8 cellular contexts compared by ENCODE assay signal in the genomic region with DNA sequence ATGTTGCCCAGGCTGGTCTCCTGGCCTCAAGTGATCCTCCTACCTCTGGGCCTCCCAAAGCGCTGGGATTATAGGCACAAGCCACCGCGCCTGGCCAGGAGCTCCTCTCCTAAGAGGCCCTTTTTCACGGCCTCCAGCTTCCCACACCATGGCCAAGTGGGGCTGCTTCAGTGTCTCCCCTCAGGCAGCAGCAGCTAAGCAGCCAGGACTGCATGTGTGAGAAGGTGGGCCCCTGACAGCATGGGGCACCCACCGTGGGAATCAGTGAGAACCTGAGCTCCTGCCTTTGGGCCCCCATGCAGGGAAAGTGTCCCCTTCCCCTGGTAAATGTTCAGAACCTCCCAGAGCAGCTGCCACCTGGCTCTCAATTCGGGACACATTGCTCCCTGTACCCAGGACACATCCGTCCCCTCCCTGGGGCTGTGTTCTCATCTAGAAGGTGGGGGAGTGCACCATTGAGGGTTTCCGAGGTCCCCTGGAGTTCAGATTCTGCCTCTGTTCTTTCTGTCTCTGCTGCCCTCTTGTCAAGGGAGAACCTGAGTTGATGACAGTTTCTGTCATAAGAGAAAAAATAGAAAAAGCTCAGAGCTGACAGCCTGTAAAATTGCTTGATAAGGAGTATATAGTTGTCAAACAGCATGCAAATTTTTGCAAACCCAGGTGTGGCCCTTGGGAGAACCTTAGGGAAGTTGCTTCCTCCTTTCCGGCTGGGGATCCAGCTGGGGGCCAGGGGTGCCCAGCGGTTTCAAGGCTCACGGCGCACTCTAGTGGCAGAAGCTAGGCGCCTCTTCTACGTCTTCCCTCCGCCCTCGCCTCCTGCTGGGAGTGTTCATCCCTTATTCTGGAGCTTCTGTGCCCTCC. TPM values are rescaled to one million over a fixed set of nuclear protein-coding genes. Genes with fewer than 3 reads are reported as not detected.
DNase-seq lines count a peak whose midpoint lies in the region; ATAC-seq and TF ChIP-seq lines count a peak whose summit lies in the region.

No MANE protein-coding gene starts in this region.

- no peak for ATAC-seq in GM18502 (IDR thresholded peaks at IDR 0.05; ENCODE audit: poor library complexity, unreplicated experiment)

- TF ChIP-seq CTCF in vagina (IDR thresholded peaks at IDR 0.05), result peak; percentile 46 to 65 (median 59)

- TF ChIP-seq EP300 in Ishikawa (IDR thresholded peaks at IDR 0.05; ENCODE audit: borderline replicate concordance), result no peak

- intact Hi-C loops in vagina (cut with DNase I), result loop anchor here (5.0 kb wide), 1 partner anchor 482 kb away; no protein-coding TSS in a partner anchor

- H3K36me3 ChIP-seq in SJCRH30 (no peaks in the 10 kb centered on the region), vagina (no peaks in the 10 kb centered on the region)

- H3K27me3 ChIP-seq in SJCRH30 (peaks cover 3% of the 10 kb centered on the region; the same call in 1 of the 2 replicates), vagina (no peaks in the 10 kb centered on the region)

- H3K27ac ChIP-seq in SJCRH30, result no peak overlapping the region
- H3K27ac ChIP-seq in vagina, result no peak overlapping the region

- no peaks in the 10 kb centered on the region for H3K9me3 ChIP-seq in SJCRH30 (replicated peaks)
- no peaks in the 10 kb centered on the region for H3K9me3 ChIP-seq in vagina

- DNase-seq in COLO829 (ENCODE audit: low spot score), result peak; percentile 76
- peak; percentile 53 to 77 for DNase-seq in SJCRH30
- peak; percentile 86 for DNase-seq in activated effector memory CD4-positive, alpha-beta T cell treated with anti-CD3 and anti-CD28 coated beads, Interleukin-2, amount 50 U/mL, for 16 hours
- DNase-seq in glomerular visceral epithelial cell (ENCODE audit: extremely low spot score), result peak; percentile 60
- peak; percentile 61 for DNase-seq in pons (ENCODE audit: low spot score)
- DNase-seq in vagina (ENCODE audit: extremely low spot score in 2 of 2), result no peak

- H3K4me1 ChIP-seq in SJCRH30 (no peaks in the 10 kb centered on the region), vagina (peaks cover 32% of the 10 kb centered on the region)

- H3K4me3 ChIP-seq in SJCRH30 (no peak overlapping the region), vagina (no peak overlapping the region)

- peak; percentile 96 for TF ChIP-seq RAD21 in Ishikawa (IDR thresholded peaks at IDR 0.05; ENCODE audit: low read depth)

- TF ChIP-seq POLR2A in vagina (IDR thresholded peaks at IDR 0.05), result no peak

TF ChIP-seq in Ishikawa, 13 proteins besides CTCF, POLR2A, EP300 and RAD21:
- TF ChIP-seq CREB1 (IDR thresholded peaks at IDR 0.05; ENCODE audit: low read depth) (no peak), CEBPB (IDR thresholded peaks at IDR 0.05) (no peak), YY1 (IDR thresholded peaks at IDR 0.05; ENCODE audit: low read depth) (no peak), ZBTB7A (IDR thresholded peaks at IDR 0.05; ENCODE audit: low read depth) (no peak), MAX (IDR thresholded peaks at IDR 0.05) (no peak), NFIC (IDR thresholded peaks at IDR 0.05) (no peak), TEAD4 (IDR thresholded peaks at IDR 0.05) (no peak), TAF1 (IDR thresholded peaks at IDR 0.05; ENCODE audit: low read depth) (no peak), EGR1 (IDR thresholded peaks at IDR 0.05) (no peak), TCF12 (IDR thresholded peaks at IDR 0.05; ENCODE audit: low read depth) (no peak), FOXM1 (IDR thresholded peaks at IDR 0.05; ENCODE audit: borderline replicate concordance, low read depth) (no peak)
- TF ChIP-seq, protein P1, sequence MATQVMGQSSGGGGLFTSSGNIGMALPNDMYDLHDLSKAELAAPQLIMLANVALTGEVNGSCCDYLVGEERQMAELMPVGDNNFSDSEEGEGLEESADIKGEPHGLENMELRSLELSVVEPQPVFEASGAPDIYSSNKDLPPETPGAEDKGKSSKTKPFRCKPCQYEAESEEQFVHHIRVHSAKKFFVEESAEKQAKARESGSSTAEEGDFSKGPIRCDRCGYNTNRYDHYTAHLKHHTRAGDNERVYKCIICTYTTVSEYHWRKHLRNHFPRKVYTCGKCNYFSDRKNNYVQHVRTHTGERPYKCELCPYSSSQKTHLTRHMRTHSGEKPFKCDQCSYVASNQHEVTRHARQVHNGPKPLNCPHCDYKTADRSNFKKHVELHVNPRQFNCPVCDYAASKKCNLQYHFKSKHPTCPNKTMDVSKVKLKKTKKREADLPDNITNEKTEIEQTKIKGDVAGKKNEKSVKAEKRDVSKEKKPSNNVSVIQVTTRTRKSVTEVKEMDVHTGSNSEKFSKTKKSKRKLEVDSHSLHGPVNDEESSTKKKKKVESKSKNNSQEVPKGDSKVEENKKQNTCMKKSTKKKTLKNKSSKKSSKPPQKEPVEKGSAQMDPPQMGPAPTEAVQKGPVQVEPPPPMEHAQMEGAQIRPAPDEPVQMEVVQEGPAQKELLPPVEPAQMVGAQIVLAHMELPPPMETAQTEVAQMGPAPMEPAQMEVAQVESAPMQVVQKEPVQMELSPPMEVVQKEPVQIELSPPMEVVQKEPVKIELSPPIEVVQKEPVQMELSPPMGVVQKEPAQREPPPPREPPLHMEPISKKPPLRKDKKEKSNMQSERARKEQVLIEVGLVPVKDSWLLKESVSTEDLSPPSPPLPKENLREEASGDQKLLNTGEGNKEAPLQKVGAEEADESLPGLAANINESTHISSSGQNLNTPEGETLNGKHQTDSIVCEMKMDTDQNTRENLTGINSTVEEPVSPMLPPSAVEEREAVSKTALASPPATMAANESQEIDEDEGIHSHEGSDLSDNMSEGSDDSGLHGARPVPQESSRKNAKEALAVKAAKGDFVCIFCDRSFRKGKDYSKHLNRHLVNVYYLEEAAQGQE (IDR thresholded peaks at IDR 0.05; ENCODE audit: low read depth), result no peak
- TF ChIP-seq, protein P2, sequence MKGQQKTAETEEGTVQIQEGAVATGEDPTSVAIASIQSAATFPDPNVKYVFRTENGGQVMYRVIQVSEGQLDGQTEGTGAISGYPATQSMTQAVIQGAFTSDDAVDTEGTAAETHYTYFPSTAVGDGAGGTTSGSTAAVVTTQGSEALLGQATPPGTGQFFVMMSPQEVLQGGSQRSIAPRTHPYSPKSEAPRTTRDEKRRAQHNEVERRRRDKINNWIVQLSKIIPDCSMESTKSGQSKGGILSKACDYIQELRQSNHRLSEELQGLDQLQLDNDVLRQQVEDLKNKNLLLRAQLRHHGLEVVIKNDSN (IDR thresholded peaks at IDR 0.05), result no peak
TF ChIP-seq in Ishikawa: peak in this region for 0.

RNA-seq across cellular contexts. Expression of gene FAM83F, which starts 29.7 kb away (rescaled TPM):
- not detected in 2 replicates for total RNA-seq in SJCRH30 (2014; rRNA removed; shearing (Covaris generic))
- total RNA-seq in vagina, result 12.8 TPM

Comparison
In these comparisons a context has a peak if more than half of its experiments do, and no peak if none do; other contexts are left out.
1. DNase-seq: peak in COLO829 (single experiment), SJCRH30 (2 of 2), activated effector memory CD4-positive, alpha-beta T cell treated with anti-CD3 and anti-CD28 coated beads, Interleukin-2, amount 50 U/mL, for 16 hours (single experiment), glomerular visceral epithelial cell (single experiment) and pons (single experiment); none in vagina (0 of 2).
2. RNA of gene FAM83F, which starts 29.7 kb away (total RNA-seq): 12.8 TPM in vagina (single experiment); not detected in SJCRH30; every median in the first group is over 10 times any median in the second.